ENCODE assay signal across 12 cellular contexts in the genomic region with DNA sequence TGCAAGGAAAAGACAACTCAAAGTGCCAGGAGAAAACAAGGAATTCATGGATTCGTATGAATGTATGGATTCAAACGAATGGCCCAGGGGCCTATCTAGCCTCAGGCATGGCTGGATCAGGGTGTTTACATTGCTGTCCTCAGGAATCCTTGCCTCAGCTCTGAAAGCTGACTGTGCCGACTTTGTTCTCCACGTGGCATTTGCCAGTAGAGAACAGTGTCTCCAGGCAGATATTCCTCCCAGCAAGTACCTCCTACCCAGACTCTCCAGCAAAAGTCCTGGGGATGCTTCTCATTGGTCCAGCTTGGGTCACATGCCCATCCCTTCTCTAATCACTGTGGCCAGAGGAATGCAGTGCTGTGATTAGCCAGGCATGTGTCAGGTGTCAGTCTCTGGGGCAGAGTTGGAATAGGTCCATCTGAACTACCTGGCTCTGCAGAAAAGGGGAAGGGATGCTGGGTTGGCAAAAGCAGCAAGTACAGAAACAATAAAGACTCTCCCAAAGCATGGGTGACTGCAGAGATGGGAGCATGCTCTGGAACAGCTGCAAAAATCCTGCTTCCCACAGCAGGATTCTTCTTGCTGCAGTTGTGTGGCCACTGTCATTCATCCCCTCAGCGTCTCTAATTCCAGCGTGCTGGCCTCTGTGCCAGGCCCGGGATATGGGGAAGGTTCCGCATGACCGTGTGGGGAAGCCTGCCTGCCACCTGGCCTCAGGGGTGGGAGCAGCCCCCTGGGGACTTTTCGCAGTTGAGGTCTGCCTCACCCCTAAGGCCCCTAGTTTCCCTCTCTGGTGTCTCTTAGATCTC. TPM values are rescaled to one million over a fixed set of nuclear protein-coding genes. Genes with fewer than 3 reads are reported as not detected.
A peak's percentile ranks its signal among the peaks of the same experiment; 100 is the strongest.
DNase-seq lines count a peak whose midpoint lies in the region; FAIRE-seq and TF ChIP-seq lines count a peak whose summit lies in the region.
"Had no signal": no experiment of that assay in that cellular context is flagged by ENCODE, and none has a peak within 500 bp of the region (broad histone marks: within the 10 kb centered on the region; RNA-seq: fewer than 3 reads in every experiment).

No MANE protein-coding gene starts in this region.

- POLR2A ChIA-PET in MCF 10A (lab: Yijun Ruan, JAX), result no interaction called here

- H3K9me3 Mint-ChIP-seq in MCF 10A (ENCODE audit: unreplicated experiment), result no peaks in the 10 kb centered on the region

- H3K27ac ChIP-seq in breast epithelium, result no peak overlapping the region
- H3K27ac ChIP-seq: tibial artery had no signal

- DNase-seq in MCF 10A (ENCODE audit: unreplicated experiment) (peak; percentile 71), breast epithelium (ENCODE audit: low spot score in 2 of 2) (no peak), RCC 7860 (ENCODE audit: low spot score) (peak; percentile 5), fibroblast of villous mesenchyme (ENCODE audit: low read depth) (peak; percentile 55), urothelium cell line (ENCODE audit: low spot score) (no peak), D721Med (ENCODE audit: insufficient read length, low spot score) (no peak)
- no peak for DNase-seq in activated T-cell treated with anti-CD3 and anti-CD28 coated beads, Interleukin-2, amount 50 U/mL, for 1 hour
- DNase-seq in stimulated activated CD4-positive, alpha-beta T cell treated with anti-CD3 and anti-CD28 coated beads, Interleukin-2, amount 100 ng/mL, for 24 hours, result no peak
- DNase-seq: activated T-cell treated with anti-CD3 and anti-CD28 coated beads for 4 hours, DMS79, NCI-H2107, tibial artery had no signal

- H3K36me3 ChIP-seq in breast epithelium, result no peaks in the 10 kb centered on the region
- H3K36me3 ChIP-seq: tibial artery had no signal

- no peak for TF ChIP-seq POLR2A in breast epithelium (IDR thresholded peaks at IDR 0.05)

- no peaks in the 10 kb centered on the region for H3K27me3 Mint-ChIP-seq in MCF 10A (ENCODE audit: insufficient read depth, unreplicated experiment)

- no peak overlapping the region for H3K27ac Mint-ChIP-seq in MCF 10A (ENCODE audit: low read depth, unreplicated experiment)

- CTCF ChIA-PET in MCF 10A (lab: Yijun Ruan, JAX), result interaction anchor here (1.4 kb wide), 1 partner anchor 13 kb away, joined by 4 read pairs; no protein-coding TSS in a partner anchor

- no peaks in the 10 kb centered on the region for H3K36me3 Mint-ChIP-seq in MCF 10A (ENCODE audit: insufficient read depth, unreplicated experiment)

- no peaks in the 10 kb centered on the region for H3K9me3 ChIP-seq in breast epithelium
- H3K9me3 ChIP-seq: tibial artery had no signal

- no TSS peak for BruUV-seq in MCF 10A (replicated peaks; lab: Mats Ljungman, UMichigan)

- H3K4me1 ChIP-seq in breast epithelium, result no peaks in the 10 kb centered on the region

- H3K4me1 Mint-ChIP-seq in MCF 10A (ENCODE audit: insufficient read depth, unreplicated experiment), result peaks cover 9% of the 10 kb centered on the region

- H3K4me3 Mint-ChIP-seq in MCF 10A (ENCODE audit: unreplicated experiment), result no peak overlapping the region

- intact Hi-C loops in MCF 10A (cut with micrococcal nuclease), result no loop called here
- intact Hi-C loops in breast epithelium (cut with DNase I; ENCODE audit: low total_unique reads), result no loop called here

- H3K4me3 ChIP-seq in breast epithelium (no peak overlapping the region), fibroblast of villous mesenchyme (ENCODE audit: low read depth, low read length) (no peak overlapping the region)
- H3K4me3 ChIP-seq: tibial artery had no signal

- TF ChIP-seq CTCF in MCF 10A (IDR thresholded peaks at IDR 0.05; ENCODE audit: unreplicated experiment), result no peak
- TF ChIP-seq CTCF in breast epithelium (IDR thresholded peaks at IDR 0.05), result no peak
- no peak for TF ChIP-seq CTCF in fibroblast of villous mesenchyme (IDR thresholded peaks at IDR 0.05; ENCODE audit: insufficient read depth, low read depth, low read length)
- no peak for TF ChIP-seq CTCF in D721Med (IDR thresholded peaks at IDR 0.05; ENCODE audit: insufficient read depth, missing control alignments)

- FAIRE-seq in RCC 7860 (lab: Jason Lieb, UNC) (no peak), urothelium cell line (lab: Jason Lieb, UNC) (peak; percentile 30), D721Med (lab: Jason Lieb, UNC) (no peak)

- H3K27me3 ChIP-seq in breast epithelium, result peaks cover 0 to 18% of the 10 kb centered on the region in 2 donors

RNA-seq across cellular contexts. Expression of a gene that starts 30.0 kb away (rescaled TPM):
- total RNA-seq in MCF 10A (2022) (3.0 and 3.5 TPM in 2 replicates), breast epithelium (1 to 10 TPM in 2 of 3 donors, under 1 TPM in 1; 0.33 to 2.1 (median 1.5) TPM), fibroblast of villous mesenchyme (6.8 and 10.4 TPM in 2 replicates)

Comparison
In these comparisons a context has a peak if more than half of its experiments do, and no peak if none do; other contexts are left out.
1. DNase-seq: peak in MCF 10A (single experiment), RCC 7860 (single experiment) and fibroblast of villous mesenchyme (single experiment); none in breast epithelium (0 of 2), urothelium cell line (single experiment), D721Med (single experiment), activated T-cell treated with anti-CD3 and anti-CD28 coated beads, Interleukin-2, amount 50 U/mL, for 1 hour (single experiment) and stimulated activated CD4-positive, alpha-beta T cell treated with anti-CD3 and anti-CD28 coated beads, Interleukin-2, amount 100 ng/mL, for 24 hours (0 of 2).